ENCODE assay signal across 8 cellular contexts in the genomic region with DNA sequence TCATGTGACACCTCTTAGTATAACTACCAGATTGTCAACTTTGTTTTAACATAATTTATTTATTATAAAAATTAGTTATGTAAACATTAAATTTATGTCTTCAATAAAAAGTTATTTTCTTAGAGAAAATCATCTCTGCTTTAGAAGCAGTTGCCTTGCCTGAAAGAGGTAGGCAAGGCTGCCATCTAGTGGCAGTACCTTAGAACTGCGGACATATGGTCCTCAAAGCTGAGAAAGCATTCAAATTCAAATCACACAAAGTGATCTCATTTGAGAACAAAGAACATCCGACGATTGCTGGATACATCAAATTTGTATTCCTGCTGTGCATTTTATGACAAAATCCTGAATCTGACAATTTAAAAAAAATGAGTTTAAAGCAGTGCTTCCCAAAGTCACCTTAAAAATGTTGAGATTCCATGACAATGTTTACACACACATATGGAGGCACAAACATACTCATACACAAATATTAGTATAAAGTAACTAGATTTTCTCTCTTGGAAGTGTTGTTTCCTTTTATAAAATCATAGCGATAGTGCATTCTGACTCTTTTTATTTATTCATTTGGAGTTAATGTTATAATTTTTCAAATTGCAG.
DNase-seq lines count a peak whose midpoint lies in the region; ATAC-seq and TF ChIP-seq lines count a peak whose summit lies in the region.

No MANE protein-coding gene starts in this region.

- WGBS in mesendoderm (ENCODE audit: extremely low coverage, insufficient coverage, low lambda C conversion rate): no CpG with 5 or more reads among the region's 4 CpGs
- 9 to 18% (median 14%) methylated on average over 4 of the region's 4 CpGs for WGBS in stomach, 5 donors

- intact Hi-C loops in stomach (cut with DNase I; ENCODE audit: low total_unique reads): loop anchor here (10.0 kb wide), 1 partner anchor 1031 kb away; no protein-coding TSS in a partner anchor

- H3K4me2 ChIP-seq in mesendoderm (ENCODE audit: low read length): no peak overlapping the region

- no peaks in the 10 kb centered on the region for H3K27me3 Mint-ChIP-seq in effector memory CD8-positive, alpha-beta T cell

- DNase-seq in A172 (ENCODE audit: low spot score): peak; percentile 49
- peak; percentile 67 for DNase-seq in GM12865 (ENCODE audit: low read depth)
- peak; percentile 13 for DNase-seq in NCI-H1105 (lab: John Stamatoyannopoulos, UW)
- DNase-seq in UCSD-AML1 (lab: John Stamatoyannopoulos, UW; ENCODE audit: unreplicated experiment): peak; percentile 15
- peak in 2 of 3 experiments; percentile 1 to 5 for DNase-seq in effector memory CD8-positive, alpha-beta T cell
- peak; percentile 74 for DNase-seq in mesendoderm
- DNase-seq in stomach: peak; percentile 70

- TF ChIP-seq CTCF in GM12865 (IDR thresholded peaks at IDR 0.05; ENCODE audit: insufficient read depth, low read depth, low read length, missing control alignments): peak; percentile 81
- TF ChIP-seq CTCF in stomach (IDR thresholded peaks at IDR 0.05): peak in 5 of 7 experiments; percentile 23 to 80 (median 68)

- H4K5ac ChIP-seq in mesendoderm (ENCODE audit: low read length): no peak overlapping the region

- H3K23ac ChIP-seq in mesendoderm (ENCODE audit: low read length): no peak overlapping the region

- no peak overlapping the region for H4K8ac ChIP-seq in mesendoderm (ENCODE audit: low read depth, low read length)

- H3K36me3 ChIP-seq in mesendoderm (ENCODE audit: control insufficient read depth, insufficient read depth, low read length) (no peaks in the 10 kb centered on the region), stomach (no peaks in the 10 kb centered on the region)

- H3K27ac ChIP-seq in mesendoderm (ENCODE audit: low read depth, low read length) (no peak overlapping the region), stomach (no peak overlapping the region)

- peaks cover 0 to 3% of the 10 kb centered on the region in 2 donors for H3K9me3 Mint-ChIP-seq in effector memory CD8-positive, alpha-beta T cell

- no peak for TF ChIP-seq POLR2A in stomach (IDR thresholded peaks at IDR 0.05)

- H2AK5ac ChIP-seq in mesendoderm (ENCODE audit: low read length): no peak overlapping the region

- H3K4me3 Mint-ChIP-seq in effector memory CD8-positive, alpha-beta T cell: no peak overlapping the region

- no peak overlapping the region for H2BK15ac ChIP-seq in mesendoderm (replicated peaks; ENCODE audit: low read depth)

- H3K56ac ChIP-seq in mesendoderm (ENCODE audit: low read length): no peak overlapping the region

- no peak overlapping the region for H2BK5ac ChIP-seq in mesendoderm (ENCODE audit: low read length)

- no peaks in the 10 kb centered on the region for H3K9me3 ChIP-seq in stomach

- ATAC-seq in HG02678 (IDR thresholded peaks at IDR 0.05; ENCODE audit: unreplicated experiment): peak; percentile 84
- no peak for ATAC-seq in effector memory CD8-positive, alpha-beta T cell (replicated peaks)

- H3K4me3 ChIP-seq in GM12865 (ENCODE audit: low read depth, low read length) (no peak overlapping the region), mesendoderm (ENCODE audit: low read length) (no peak overlapping the region), stomach (no peak overlapping the region)

- TF ChIP-seq EP300 in stomach (IDR thresholded peaks at IDR 0.05): no peak

- H3K27me3 ChIP-seq in mesendoderm (ENCODE audit: insufficient read depth, low read length, poor library complexity) (no peaks in the 10 kb centered on the region), stomach (no peaks in the 10 kb centered on the region)

- no peak overlapping the region for H3K4ac ChIP-seq in mesendoderm (ENCODE audit: low read depth, low read length)

- no peak overlapping the region for H3K27ac Mint-ChIP-seq in effector memory CD8-positive, alpha-beta T cell

- no peaks in the 10 kb centered on the region for H3K79me2 ChIP-seq in mesendoderm (ENCODE audit: control insufficient read depth, insufficient read depth, low read length)

- no peaks in the 10 kb centered on the region for H3K4me1 Mint-ChIP-seq in effector memory CD8-positive, alpha-beta T cell (ENCODE audit: low read depth in 2 of 2)

- H3K4me1 ChIP-seq in mesendoderm (ENCODE audit: control insufficient read depth, low read depth, low read length) (no peaks in the 10 kb centered on the region), stomach (no peaks in the 10 kb centered on the region)

- H3K79me1 ChIP-seq in mesendoderm (ENCODE audit: low read length): no peaks in the 10 kb centered on the region

- no peak overlapping the region for H2BK120ac ChIP-seq in mesendoderm (ENCODE audit: low read depth, low read length)

- no peak overlapping the region for H3K18ac ChIP-seq in mesendoderm (ENCODE audit: low read length)

- H3K36me3 Mint-ChIP-seq in effector memory CD8-positive, alpha-beta T cell (ENCODE audit: insufficient read depth): no peaks in the 10 kb centered on the region

- H3K9ac ChIP-seq in mesendoderm (ENCODE audit: low read length): no peak overlapping the region

Comparison
In these comparisons a context has a peak if more than half of its experiments do, and no peak if none do; other contexts are left out.
1. DNase-seq: peak in every context shown above with its lines; median percentile 74 in mesendoderm; 70 in stomach; 67 in GM12865; 49 in A172; 15 in UCSD-AML1; 13 in NCI-H1105; 3 in effector memory CD8-positive, alpha-beta T cell.